In the genomic region with DNA sequence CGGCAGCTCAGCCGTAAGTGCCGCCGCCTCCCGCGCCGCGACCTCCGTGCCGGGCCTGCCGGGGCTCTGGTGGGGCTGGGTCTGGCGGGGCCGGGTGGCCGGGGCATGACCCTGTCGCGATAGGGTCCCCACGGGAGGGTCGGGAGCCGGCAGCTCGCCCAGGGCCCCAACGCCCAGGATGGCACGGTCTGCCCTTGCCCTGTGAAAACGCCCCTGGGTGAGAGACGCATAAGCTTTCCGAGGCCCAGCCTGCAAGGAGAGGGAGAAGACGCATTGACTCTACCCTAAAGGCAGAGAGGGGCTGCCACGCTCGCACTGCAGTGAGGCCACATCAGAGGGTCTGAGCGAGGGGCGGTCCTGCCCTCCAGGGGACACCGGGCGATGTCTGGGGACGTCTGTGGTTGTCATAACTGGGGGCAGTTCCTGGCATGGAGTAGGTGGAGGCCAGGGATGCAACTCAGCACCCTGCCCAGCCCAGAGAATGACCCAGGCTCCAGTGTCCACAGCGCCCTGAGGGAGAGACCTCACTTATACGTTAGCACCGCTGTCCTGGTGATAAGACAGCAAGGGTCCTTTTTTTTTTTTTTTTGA, we compare ENCODE assay signal across 8 cellular contexts. TPM values are rescaled to one million over a fixed set of nuclear protein-coding genes. Genes with fewer than 3 reads are reported as not detected.
DNase-seq lines count a peak whose midpoint lies in the region; ATAC-seq and TF ChIP-seq lines count a peak whose summit lies in the region.

No MANE protein-coding gene starts in this region.

- H3K4me3 ChIP-seq in SU-DHL-6 (ENCODE audit: insufficient read depth, low read length, poor library complexity, severe bottlenecking) (peak overlapping the region; percentile 60), esophagus squamous epithelium (peak overlapping the region; percentile 75 to 99 (median 96)), neuronal stem cell (ENCODE audit: low read length in 2 of 2) (peak overlapping the region; percentile 77 to 91)

- DNase-seq in GM03348 (ENCODE audit: low spot score) (peak; percentile 33), esophagus squamous epithelium (lab: John Stamatoyannopoulos, UW) (no peak), neuronal stem cell (ENCODE audit: low spot score) (peak; percentile 35), posterior vena cava (ENCODE audit: low spot score) (no peak), COR-L47 (lab: John Stamatoyannopoulos, UW) (no peak)

- H2AK5ac ChIP-seq in neuronal stem cell (ENCODE audit: low read depth, low read length) = peak overlapping the region; percentile 79

- H4K20me1 ChIP-seq in SU-DHL-6 (ENCODE audit: low read depth, low read length) = no peaks in the 10 kb centered on the region

- no peak for TF ChIP-seq POLR2A in esophagus squamous epithelium (IDR thresholded peaks at IDR 0.05)

- H3K9me3 ChIP-seq in SU-DHL-6 (ENCODE audit: insufficient read depth, low read length) = no peaks in the 10 kb centered on the region
- no peaks in the 10 kb centered on the region for H3K9me3 ChIP-seq in esophagus squamous epithelium
- H3K9me3 ChIP-seq in neuronal stem cell (replicated peaks in 1 of 2; ENCODE audit: control insufficient read depth in 2 of 2, insufficient read depth in 1 of 2, low read depth in 1 of 2, low read length in 2 of 2) = peaks cover 0 to 28% of the 10 kb centered on the region in 2 donors

- peak overlapping the region; percentile 5 for H3K14ac ChIP-seq in neuronal stem cell (ENCODE audit: low read length)

- peak overlapping the region; percentile 19 for H3K4ac ChIP-seq in neuronal stem cell (ENCODE audit: low read length)

- peak overlapping the region; percentile 73 for H3K23ac ChIP-seq in neuronal stem cell (ENCODE audit: low read depth, low read length, poor library complexity)

- H2AFZ ChIP-seq in SU-DHL-6 (ENCODE audit: low read depth, low read length, severe bottlenecking) = peak overlapping the region; percentile 20
- peak overlapping the region; percentile 94 for H2AFZ ChIP-seq in neuronal stem cell (ENCODE audit: low read length)

- H3F3A ChIP-seq in SU-DHL-6 (ENCODE audit: insufficient read depth) = no peaks in the 10 kb centered on the region

- H3K36me3 ChIP-seq in SU-DHL-6 (ENCODE audit: low read length) (no peaks in the 10 kb centered on the region), esophagus squamous epithelium (peaks cover 0 to 20% (median 0%) of the 10 kb centered on the region in 3 donors), neuronal stem cell (replicated peaks in 1 of 2; ENCODE audit: control insufficient read depth in 2 of 2, insufficient read depth in 2 of 2, low read length in 2 of 2) (peaks cover 3 to 24% of the 10 kb centered on the region in 2 donors)

- no peak for TF ChIP-seq CTCF in SU-DHL-6 (IDR thresholded peaks at IDR 0.05; ENCODE audit: insufficient read depth, low read length, poor library complexity, severe bottlenecking)
- no peak for TF ChIP-seq CTCF in esophagus squamous epithelium (IDR thresholded peaks at IDR 0.05)

- intact Hi-C loops in esophagus squamous epithelium (cut with DNase I) = no loop called here
- intact Hi-C loops in posterior vena cava (cut with DNase I) = no loop called here

- H2BK12ac ChIP-seq in neuronal stem cell (ENCODE audit: low read length) = no peak overlapping the region

- H4K91ac ChIP-seq in neuronal stem cell (ENCODE audit: low read depth, low read length, poor library complexity) = no peak overlapping the region

- H3K79me2 ChIP-seq in SU-DHL-6 (ENCODE audit: insufficient read depth, low read length) = no peaks in the 10 kb centered on the region

- H3K9me2 ChIP-seq in SU-DHL-6 (replicated peaks; ENCODE audit: insufficient read depth, low read length) = no peaks in the 10 kb centered on the region

- no peak overlapping the region for H3K27ac ChIP-seq in SU-DHL-6 (ENCODE audit: low read depth, low read length)
- H3K27ac ChIP-seq in esophagus squamous epithelium = peak overlapping the region; percentile 53 to 85 (median 74)
- no peak overlapping the region for H3K27ac ChIP-seq in neuronal stem cell (replicated peaks; ENCODE audit: low read length)

- no peak overlapping the region for H2BK15ac ChIP-seq in neuronal stem cell (ENCODE audit: low read length)

- H3K9ac ChIP-seq in SU-DHL-6 (ENCODE audit: low read length) = peak overlapping the region; percentile 68
- peak overlapping the region; percentile 83 for H3K9ac ChIP-seq in neuronal stem cell (ENCODE audit: low read depth, low read length, poor library complexity)

- no peak overlapping the region for H2BK5ac ChIP-seq in neuronal stem cell (ENCODE audit: low read length)

- H3K4me1 ChIP-seq in esophagus squamous epithelium (peaks cover 0 to 18% (median 4%) of the 10 kb centered on the region in 3 donors), neuronal stem cell (ENCODE audit: control insufficient read depth in 2 of 2, insufficient read depth in 1 of 2, low read depth in 1 of 2, low read length in 2 of 2) (no peaks in the 10 kb centered on the region)

- 4 to 23% methylated on average over 5 to 8 of the region's 36 CpGs for WGBS in esophagus squamous epithelium, 2 donors
- no CpG with 5 or more reads among the region's 36 CpGs for WGBS in neuronal stem cell (ENCODE audit: extremely low coverage in 2 of 2, insufficient read length in 2 of 2, insufficient replicate concordance in 1 of 2), 2 donors

- H3K27me3 ChIP-seq in SU-DHL-6 (ENCODE audit: low read length) (no peaks in the 10 kb centered on the region), esophagus squamous epithelium (no peaks in the 10 kb centered on the region), neuronal stem cell (ENCODE audit: control insufficient read depth in 3 of 3, insufficient read depth in 3 of 3, low read depth in 1 of 3, low read length in 3 of 3) (no peaks in the 10 kb centered on the region)

- H2BK120ac ChIP-seq in neuronal stem cell (ENCODE audit: low read depth, low read length) = no peak overlapping the region

- peak overlapping the region; percentile 93 for H3K18ac ChIP-seq in neuronal stem cell (ENCODE audit: low read length)

- ATAC-seq in HG02571 (IDR thresholded peaks at IDR 0.05; ENCODE audit: unreplicated experiment) = peak; percentile 29
- no peak for ATAC-seq in HG03565 (IDR thresholded peaks at IDR 0.05; ENCODE audit: unreplicated experiment)

- peaks cover 6% of the 10 kb centered on the region for H3K79me1 ChIP-seq in neuronal stem cell (ENCODE audit: low read depth, low read length)

- H3K4me2 ChIP-seq in SU-DHL-6 (ENCODE audit: low read depth, low read length, poor library complexity, severe bottlenecking) (peak overlapping the region; percentile 86), neuronal stem cell (ENCODE audit: insufficient read depth, low read length, poor library complexity, severe bottlenecking) (peak overlapping the region; percentile 82)

- no peak overlapping the region for H4K8ac ChIP-seq in neuronal stem cell (ENCODE audit: low read depth, low read length)

RNA-seq across cellular contexts. Expression of a gene that starts 0.5 kb away (rescaled TPM):
- total RNA-seq in esophagus squamous epithelium (1 to 10 TPM in 3 of 4 donors, under 1 TPM in 1; 0.70 to 5.1 (median 4.0) TPM), posterior vena cava (1 to 10 TPM; 2.4 to 3.5 TPM)
- polyA plus RNA-seq in neuronal stem cell (2013, experiment 1 of 2) = 4.6 TPM
- 4.5 TPM for polyA plus RNA-seq in neuronal stem cell (2013, experiment 2 of 2)

RNA-seq across cellular contexts. Expression of a gene that starts 21.1 kb away (rescaled TPM):
- total RNA-seq in esophagus squamous epithelium (1 to 10 TPM; 2.0 to 4.4 (median 2.4) TPM), posterior vena cava (1 to 10 TPM; 5.1 to 8.0 TPM)
- 4.9 TPM for polyA plus RNA-seq in neuronal stem cell (2013, experiment 1 of 2)
- polyA plus RNA-seq in neuronal stem cell (2013, experiment 2 of 2) = 4.8 TPM

RNA-seq across cellular contexts. Expression of a gene that starts 34.9 kb away (rescaled TPM):
- total RNA-seq in esophagus squamous epithelium (10 to 100 TPM; 57.8 to 88.6 (median 74.7) TPM), posterior vena cava (10 to 100 TPM; 30.6 to 37.6 TPM)
- polyA plus RNA-seq in neuronal stem cell (2013, experiment 1 of 2) = 82.0 TPM
- 74.8 TPM for polyA plus RNA-seq in neuronal stem cell (2013, experiment 2 of 2)

RNA-seq across cellular contexts. Expression of a gene that starts 37.1 kb away (rescaled TPM):
- total RNA-seq in esophagus squamous epithelium (10 to 100 TPM; 30.6 to 45.0 (median 42.8) TPM), posterior vena cava (10 to 100 TPM; 29.2 to 30.7 TPM)
- 73.5 TPM for polyA plus RNA-seq in neuronal stem cell (2013, experiment 1 of 2)
- 71.9 TPM for polyA plus RNA-seq in neuronal stem cell (2013, experiment 2 of 2)

RNA-seq across cellular contexts. Expression of a gene that starts 46.9 kb away (rescaled TPM):
- total RNA-seq in esophagus squamous epithelium (1 to 10 TPM in 3 of 4 donors, under 1 TPM in 1; 0.79 to 5.8 (median 2.5) TPM), posterior vena cava (under 1 TPM in 1 of 2 donors, not detected in 1; 0.14 TPM)
- 0.07 TPM for polyA plus RNA-seq in neuronal stem cell (2013, experiment 1 of 2)
- polyA plus RNA-seq in neuronal stem cell (2013, experiment 2 of 2) = 0.07 TPM

Comparison
In these comparisons a context has a peak if more than half of its experiments do, and no peak if none do; other contexts are left out.
1. DNase-seq: peak in GM03348 (single experiment) and neuronal stem cell (single experiment); none in esophagus squamous epithelium (single experiment), posterior vena cava (single experiment) and COR-L47 (single experiment).
2. H3K27ac ChIP-seq: peak in esophagus squamous epithelium (4 of 4); none in SU-DHL-6 (single experiment) and neuronal stem cell (single experiment).
3. Peak in every context shown above with its lines, with median percentiles within 50 percentile points of each other: H3K4me3 ChIP-seq.